In the genomic region with DNA sequence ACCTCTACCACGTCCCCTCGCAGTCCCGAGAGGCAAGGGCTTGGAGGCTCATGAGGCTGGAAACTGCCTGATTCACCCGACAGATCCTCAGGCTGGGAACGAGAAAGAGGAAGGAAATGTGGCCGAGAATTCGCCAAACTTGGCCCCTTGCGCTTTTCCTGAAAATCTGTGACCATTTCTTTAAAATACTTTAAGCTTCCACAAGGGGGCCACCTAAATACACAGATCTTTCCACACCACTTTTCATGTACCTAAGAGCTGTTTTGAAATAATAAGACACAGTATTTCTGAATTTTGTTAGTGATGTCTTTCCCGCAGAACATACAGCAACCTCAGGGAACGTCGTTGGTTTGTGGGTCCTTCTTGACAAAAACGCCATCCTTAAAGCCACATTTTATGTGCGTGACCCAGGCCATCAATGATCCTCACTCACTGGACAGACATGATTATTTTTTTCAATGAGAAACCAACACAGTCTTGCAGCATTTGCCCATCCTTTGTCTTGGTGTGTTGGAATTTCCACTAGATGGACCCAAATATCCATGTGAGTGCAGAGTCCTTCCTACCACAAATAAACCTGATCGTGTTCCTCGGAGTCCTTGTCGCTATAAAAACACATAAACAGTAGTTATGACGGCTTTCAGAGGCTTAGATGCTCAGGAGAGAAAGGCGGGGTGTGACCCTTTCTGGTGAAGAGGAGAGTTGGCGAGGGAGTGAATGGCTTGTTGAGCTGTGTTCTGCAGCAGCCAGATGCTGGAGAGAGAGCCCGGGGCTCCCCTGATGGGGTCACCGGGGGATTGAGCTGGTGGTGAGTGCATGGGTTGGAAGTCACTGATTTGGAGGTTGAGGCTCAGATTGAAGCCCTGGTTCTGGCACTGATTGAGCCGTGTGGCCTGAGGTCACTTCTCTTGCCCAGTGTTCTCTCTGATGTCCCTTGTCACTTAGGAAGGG, we compare ENCODE assay signal across 1 cellular context.
TF ChIP-seq lines count a peak whose summit lies in the region.

No MANE protein-coding gene starts in this region.

TF ChIP-seq in HepG2, 621 proteins besides CTCF, POLR2A, EP300 and RAD21:
- TF ChIP-seq, protein P1, sequence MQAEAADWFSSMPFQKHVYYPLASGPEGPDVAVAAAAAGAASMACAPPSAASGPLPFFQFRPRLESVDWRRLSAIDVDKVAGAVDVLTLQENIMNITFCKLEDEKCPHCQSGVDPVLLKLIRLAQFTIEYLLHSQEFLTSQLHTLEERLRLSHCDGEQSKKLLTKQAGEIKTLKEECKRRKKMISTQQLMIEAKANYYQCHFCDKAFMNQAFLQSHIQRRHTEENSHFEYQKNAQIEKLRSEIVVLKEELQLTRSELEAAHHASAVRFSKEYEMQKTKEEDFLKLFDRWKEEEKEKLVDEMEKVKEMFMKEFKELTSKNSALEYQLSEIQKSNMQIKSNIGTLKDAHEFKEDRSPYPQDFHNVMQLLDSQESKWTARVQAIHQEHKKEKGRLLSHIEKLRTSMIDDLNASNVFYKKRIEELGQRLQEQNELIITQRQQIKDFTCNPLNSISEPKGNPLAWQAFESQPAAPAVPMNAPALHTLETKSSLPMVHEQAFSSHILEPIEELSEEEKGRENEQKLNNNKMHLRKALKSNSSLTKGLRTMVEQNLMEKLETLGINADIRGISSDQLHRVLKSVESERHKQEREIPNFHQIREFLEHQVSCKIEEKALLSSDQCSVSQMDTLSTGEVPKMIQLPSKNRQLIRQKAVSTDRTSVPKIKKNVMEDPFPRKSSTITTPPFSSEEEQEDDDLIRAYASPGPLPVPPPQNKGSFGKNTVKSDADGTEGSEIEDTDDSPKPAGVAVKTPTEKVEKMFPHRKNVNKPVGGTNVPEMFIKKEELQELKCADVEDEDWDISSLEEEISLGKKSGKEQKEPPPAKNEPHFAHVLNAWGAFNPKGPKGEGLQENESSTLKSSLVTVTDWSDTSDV (CRISPR knock-in tag; IDR thresholded peaks at IDR 0.05), result no peak
- no peak for TF ChIP-seq ZNF10 (CRISPR knock-in tag; IDR thresholded peaks at IDR 0.05; ENCODE audit: borderline replicate concordance, low read depth)
- no peak for TF ChIP-seq CAMTA2 (CRISPR knock-in tag; IDR thresholded peaks at IDR 0.05; ENCODE audit: borderline replicate concordance)
- TF ChIP-seq ZNF224 (CRISPR knock-in tag; IDR thresholded peaks at IDR 0.05), result no peak
- TF ChIP-seq ELF1 (CRISPR knock-in tag; IDR thresholded peaks at IDR 0.05), result no peak
- peak; percentile 73 for TF ChIP-seq STAG1 (CRISPR knock-in tag; IDR thresholded peaks at IDR 0.05)
- no peak for TF ChIP-seq LCORL (IDR thresholded peaks at IDR 0.05)
- 0 out of 2 replicates have a peak, but pooled peaks have one; percentile 24 for TF ChIP-seq LCORL (CRISPR knock-in tag; IDR thresholded peaks at IDR 0.05)
- TF ChIP-seq, protein P2, sequence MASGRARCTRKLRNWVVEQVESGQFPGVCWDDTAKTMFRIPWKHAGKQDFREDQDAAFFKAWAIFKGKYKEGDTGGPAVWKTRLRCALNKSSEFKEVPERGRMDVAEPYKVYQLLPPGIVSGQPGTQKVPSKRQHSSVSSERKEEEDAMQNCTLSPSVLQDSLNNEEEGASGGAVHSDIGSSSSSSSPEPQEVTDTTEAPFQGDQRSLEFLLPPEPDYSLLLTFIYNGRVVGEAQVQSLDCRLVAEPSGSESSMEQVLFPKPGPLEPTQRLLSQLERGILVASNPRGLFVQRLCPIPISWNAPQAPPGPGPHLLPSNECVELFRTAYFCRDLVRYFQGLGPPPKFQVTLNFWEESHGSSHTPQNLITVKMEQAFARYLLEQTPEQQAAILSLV (CRISPR knock-in tag; IDR thresholded peaks at IDR 0.05; ENCODE audit: borderline replicate concordance), result no peak
- TF ChIP-seq, protein P3, sequence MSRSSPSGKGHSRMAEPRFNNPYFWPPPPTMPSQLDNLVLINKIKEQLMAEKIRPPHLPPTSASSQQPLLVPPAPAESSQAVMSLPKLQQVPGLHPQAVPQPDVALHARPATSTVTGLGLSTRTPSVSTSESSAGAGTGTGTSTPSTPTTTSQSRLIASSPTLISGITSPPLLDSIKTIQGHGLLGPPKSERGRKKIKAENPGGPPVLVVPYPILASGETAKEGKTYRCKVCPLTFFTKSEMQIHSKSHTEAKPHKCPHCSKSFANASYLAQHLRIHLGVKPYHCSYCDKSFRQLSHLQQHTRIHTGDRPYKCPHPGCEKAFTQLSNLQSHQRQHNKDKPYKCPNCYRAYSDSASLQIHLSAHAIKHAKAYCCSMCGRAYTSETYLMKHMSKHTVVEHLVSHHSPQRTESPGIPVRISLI (CRISPR knock-in tag; IDR thresholded peaks at IDR 0.05; ENCODE audit: borderline replicate concordance), result no peak
- TF ChIP-seq NR3C1 (CRISPR knock-in tag; IDR thresholded peaks at IDR 0.05), result no peak
- peak; percentile 40; the same call in 1 of the 2 replicates for TF ChIP-seq SMC3 (IDR thresholded peaks at IDR 0.05; ENCODE audit: low read length)
- TF ChIP-seq NFATC3 (CRISPR knock-in tag; IDR thresholded peaks at IDR 0.05), result no peak
- TF ChIP-seq SRSF9 (IDR thresholded peaks at IDR 0.05; ENCODE audit: borderline replicate concordance, insufficient read depth, low read depth, low read length, poor library complexity, severe bottlenecking), result no peak
- TF ChIP-seq, protein P4, sequence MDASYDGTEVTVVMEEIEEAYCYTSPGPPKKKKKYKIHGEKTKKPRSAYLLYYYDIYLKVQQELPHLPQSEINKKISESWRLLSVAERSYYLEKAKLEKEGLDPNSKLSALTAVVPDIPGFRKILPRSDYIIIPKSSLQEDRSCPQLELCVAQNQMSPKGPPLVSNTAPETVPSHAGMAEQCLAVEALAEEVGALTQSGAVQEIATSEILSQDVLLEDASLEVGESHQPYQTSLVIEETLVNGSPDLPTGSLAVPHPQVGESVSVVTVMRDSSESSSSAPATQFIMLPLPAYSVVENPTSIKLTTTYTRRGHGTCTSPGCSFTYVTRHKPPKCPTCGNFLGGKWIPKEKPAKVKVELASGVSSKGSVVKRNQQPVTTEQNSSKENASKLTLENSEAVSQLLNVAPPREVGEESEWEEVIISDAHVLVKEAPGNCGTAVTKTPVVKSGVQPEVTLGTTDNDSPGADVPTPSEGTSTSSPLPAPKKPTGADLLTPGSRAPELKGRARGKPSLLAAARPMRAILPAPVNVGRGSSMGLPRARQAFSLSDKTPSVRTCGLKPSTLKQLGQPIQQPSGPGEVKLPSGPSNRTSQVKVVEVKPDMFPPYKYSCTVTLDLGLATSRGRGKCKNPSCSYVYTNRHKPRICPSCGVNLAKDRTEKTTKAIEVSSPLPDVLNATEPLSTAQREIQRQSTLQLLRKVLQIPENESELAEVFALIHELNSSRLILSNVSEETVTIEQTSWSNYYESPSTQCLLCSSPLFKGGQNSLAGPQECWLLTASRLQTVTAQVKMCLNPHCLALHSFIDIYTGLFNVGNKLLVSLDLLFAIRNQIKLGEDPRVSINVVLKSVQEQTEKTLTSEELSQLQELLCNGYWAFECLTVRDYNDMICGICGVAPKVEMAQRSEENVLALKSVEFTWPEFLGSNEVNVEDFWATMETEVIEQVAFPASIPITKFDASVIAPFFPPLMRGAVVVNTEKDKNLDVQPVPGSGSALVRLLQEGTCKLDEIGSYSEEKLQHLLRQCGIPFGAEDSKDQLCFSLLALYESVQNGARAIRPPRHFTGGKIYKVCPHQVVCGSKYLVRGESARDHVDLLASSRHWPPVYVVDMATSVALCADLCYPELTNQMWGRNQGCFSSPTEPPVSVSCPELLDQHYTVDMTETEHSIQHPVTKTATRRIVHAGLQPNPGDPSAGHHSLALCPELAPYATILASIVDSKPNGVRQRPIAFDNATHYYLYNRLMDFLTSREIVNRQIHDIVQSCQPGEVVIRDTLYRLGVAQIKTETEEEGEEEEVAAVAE (CRISPR knock-in tag; IDR thresholded peaks at IDR 0.05; ENCODE audit: borderline replicate concordance), result no peak
- no peak for TF ChIP-seq ZNF331 (CRISPR knock-in tag; IDR thresholded peaks at IDR 0.05)
- TF ChIP-seq ZNF317 (CRISPR knock-in tag; IDR thresholded peaks at IDR 0.05), result no peak
